ENCODE assay signal across 14 cellular contexts in the genomic region with DNA sequence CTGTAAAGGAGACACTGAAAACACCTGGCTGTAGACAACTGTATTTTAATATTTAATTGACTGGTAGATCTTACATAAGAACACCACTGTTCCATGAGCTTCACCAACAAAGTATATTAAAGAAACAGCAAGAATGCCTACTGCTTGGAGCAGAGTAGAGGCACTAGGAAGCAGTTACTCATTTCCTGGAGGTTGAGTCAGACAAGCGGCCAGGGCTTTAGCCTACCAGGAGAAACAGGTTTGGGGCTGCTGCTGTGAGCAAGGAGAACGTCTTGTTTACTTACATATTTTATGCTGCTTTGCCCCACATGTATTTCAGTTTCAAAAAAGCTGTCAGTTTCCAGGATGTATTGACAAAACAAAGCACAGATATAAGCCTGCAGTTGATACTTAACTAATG. TPM values are rescaled to one million over a fixed set of nuclear protein-coding genes. Genes with fewer than 3 reads are reported as not detected.
DNase-seq lines count a peak whose midpoint lies in the region; ATAC-seq and TF ChIP-seq lines count a peak whose summit lies in the region.
"Had no signal": no experiment of that assay in that cellular context is flagged by ENCODE, and none has a peak within 500 bp of the region (broad histone marks: within the 10 kb centered on the region; RNA-seq: fewer than 3 reads in every experiment).

No MANE protein-coding gene starts in this region.

- no peak overlapping the region for H3K18ac ChIP-seq in mesenchymal stem cell (ENCODE audit: low read depth in 1 of 2, low read length in 2 of 2)

- CTCF ChIA-PET in Calu3 (lab: Charles Lee), result interaction anchor here (0.6 kb wide), 1 partner anchor 542 kb away, joined by 5 read pairs; no protein-coding TSS in a partner anchor

- TF ChIP-seq CTCF in Calu3 (IDR thresholded peaks at IDR 0.05; ENCODE audit: unreplicated experiment) (no peak), astrocyte of the spinal cord (IDR thresholded peaks at IDR 0.05; ENCODE audit: low read depth, low read length) (no peak), GM13976 (IDR thresholded peaks at IDR 0.05; ENCODE audit: borderline replicate concordance, control extremely low read depth, extremely low read depth, insufficient read depth, missing control alignments) (no peak)

- H3K9me3 Mint-ChIP-seq in Calu3 (ENCODE audit: low read depth, unreplicated experiment), result no peaks in the 10 kb centered on the region
- H3K9me3 Mint-ChIP-seq: stimulated activated naive B cell treated with anti-CD40 and anti-IgM and Interleukin-4, amounts not matched to agents 10 μg/mL and 1 μg/mL and 100 μg/mL, for 72 hours had no signal

- no peak overlapping the region for H4K8ac ChIP-seq in mesenchymal stem cell (ENCODE audit: low read length)

- 0% methylated on average over 1 of the region's 2 CpGs for WGBS in mesenchymal stem cell

- no peak overlapping the region for H2BK12ac ChIP-seq in mesenchymal stem cell (ENCODE audit: low read length in 2 of 2)

- peaks cover 13% of the 10 kb centered on the region for H3K36me3 Mint-ChIP-seq in Calu3 (ENCODE audit: insufficient read depth, unreplicated experiment)

- peaks cover 16% of the 10 kb centered on the region for H3K79me1 ChIP-seq in mesenchymal stem cell (replicated peaks; ENCODE audit: low read length, poor library complexity, severe bottlenecking)

- in situ Hi-C loops in astrocyte of the spinal cord (cut with HindIII; ENCODE audit: low sequenced_read_pairs), result no loop called here
- in situ Hi-C loops in GM13976 (cut with MboI; ENCODE audit: low sequenced_read_pairs, unreplicated experiment), result no loop called here

- peak overlapping the region; percentile 76 for H3K9ac ChIP-seq in mesenchymal stem cell (ENCODE audit: low read length)

- H2BK5ac ChIP-seq in mesenchymal stem cell (ENCODE audit: low read depth, low read length, poor library complexity, severe bottlenecking), result no peak overlapping the region

- no peak overlapping the region for H3K4me2 ChIP-seq in mesenchymal stem cell (ENCODE audit: low read length, poor library complexity, severe bottlenecking)

- H3K36me3 ChIP-seq in mesenchymal stem cell (ENCODE audit: control insufficient read depth in 1 of 2, insufficient read depth in 2 of 2, low read depth in 1 of 2, low read length in 2 of 2), result peaks cover 20 to 77% of the 10 kb centered on the region in 2 experiments

- no peaks in the 10 kb centered on the region for H3K4me1 Mint-ChIP-seq in Calu3 (ENCODE audit: low read depth, unreplicated experiment)
- H3K4me1 Mint-ChIP-seq: stimulated activated naive B cell treated with anti-CD40 and anti-IgM and Interleukin-4, amounts not matched to agents 10 μg/mL and 1 μg/mL and 100 μg/mL, for 72 hours had no signal

- H3K23ac ChIP-seq in mesenchymal stem cell (ENCODE audit: low read length in 2 of 2), result no peak overlapping the region

- DNase-seq in Calu3, result peak; percentile 43
- DNase-seq in Kasumi-1 (lab: John Stamatoyannopoulos, UW), result peak; percentile 13 to 14
- peak; percentile 80 for DNase-seq in astrocyte of the spinal cord (ENCODE audit: low read depth, low spot score)
- peak; percentile 70 for DNase-seq in mesenchymal stem cell
- no peak for DNase-seq in substantia nigra (lab: John Stamatoyannopoulos, UW)
- DNase-seq in GM13976 (ENCODE audit: low spot score), result no peak
- no peak for DNase-seq in stimulated activated naive CD4-positive, alpha-beta T cell treated with Interleukin-2 at 50 U/mL for 16 hours (lab: John Stamatoyannopoulos, UW)
- DNase-seq: activated naive CD4-positive, alpha-beta T cell treated with Interleukin-2 at 50 U/mL for 16 hours; GF-D8; lower lobe of right lung; NCI-H510A treated with DMSO at 0.1 percent for 48 hours; spleen; stimulated activated naive B cell treated with anti-CD40 and anti-IgM and Interleukin-4, amounts not matched to agents 10 μg/mL and 1 μg/mL and 100 μg/mL, for 72 hours had no signal

- H3K27ac ChIP-seq in mesenchymal stem cell (ENCODE audit: low read length, poor library complexity, severe bottlenecking), result peak overlapping the region; percentile 5
- H3K27ac ChIP-seq in substantia nigra (ENCODE audit: low read depth, low read length, poor library complexity, severe bottlenecking), result no peak overlapping the region
- H3K27ac ChIP-seq: lower lobe of right lung, spleen had no signal

- no TSS peak for BruUV-seq in Calu3 (replicated peaks; lab: Mats Ljungman, UMichigan)

- no peak overlapping the region for H3K4ac ChIP-seq in mesenchymal stem cell (ENCODE audit: low read depth in 1 of 2, low read length in 2 of 2)

- H2BK120ac ChIP-seq in mesenchymal stem cell (ENCODE audit: low read depth, low read length), result no peak overlapping the region

- no peak overlapping the region for H3K4me3 Mint-ChIP-seq in Calu3 (ENCODE audit: low read depth, unreplicated experiment)
- H3K4me3 Mint-ChIP-seq: stimulated activated naive B cell treated with anti-CD40 and anti-IgM and Interleukin-4, amounts not matched to agents 10 μg/mL and 1 μg/mL and 100 μg/mL, for 72 hours had no signal

- H3K27me3 Mint-ChIP-seq in Calu3 (ENCODE audit: unreplicated experiment), result no peaks in the 10 kb centered on the region
- H3K27me3 Mint-ChIP-seq: stimulated activated naive B cell treated with anti-CD40 and anti-IgM and Interleukin-4, amounts not matched to agents 10 μg/mL and 1 μg/mL and 100 μg/mL, for 72 hours had no signal

- no peak overlapping the region for H2BK15ac ChIP-seq in mesenchymal stem cell (ENCODE audit: low read depth, poor library complexity, severe bottlenecking)

- intact Hi-C loops in Calu3 (cut with micrococcal nuclease; ENCODE audit: unreplicated experiment), result loop anchor here (5.0 kb wide), 1 partner anchor 108 kb away; no protein-coding TSS in a partner anchor

- ATAC-seq in HG03196 (IDR thresholded peaks at IDR 0.05; ENCODE audit: unreplicated experiment), result no peak
- ATAC-seq: lower lobe of right lung; stimulated activated naive B cell treated with anti-CD40 and anti-IgM and Interleukin-4, amounts not matched to agents 10 μg/mL and 1 μg/mL and 100 μg/mL, for 72 hours had no signal

- no peaks in the 10 kb centered on the region for H3K27me3 ChIP-seq in mesenchymal stem cell (ENCODE audit: control insufficient read depth in 1 of 2, insufficient read depth in 1 of 2, low read length in 2 of 2)
- H3K27me3 ChIP-seq: spleen had no signal

- H3K9me3 ChIP-seq in mesenchymal stem cell (ENCODE audit: control insufficient read depth, low read length), result no peaks in the 10 kb centered on the region
- H3K9me3 ChIP-seq: lower lobe of right lung, spleen had no signal

- H2AFZ ChIP-seq in mesenchymal stem cell (ENCODE audit: low read depth, low read length), result no peak overlapping the region

- no peak overlapping the region for H3K4me3 ChIP-seq in astrocyte of the spinal cord (ENCODE audit: low read depth, low read length)
- no peak overlapping the region for H3K4me3 ChIP-seq in mesenchymal stem cell (ENCODE audit: insufficient read depth in 1 of 2, low read depth in 1 of 2, low read length in 2 of 2)
- H3K4me3 ChIP-seq: lower lobe of right lung, spleen had no signal

- H2AK5ac ChIP-seq in mesenchymal stem cell (ENCODE audit: low read length, severe bottlenecking), result no peak overlapping the region

- H3K4me1 ChIP-seq in mesenchymal stem cell (ENCODE audit: control insufficient read depth, insufficient read depth, low read depth, low read length), result peaks cover 2% of the 10 kb centered on the region
- H3K4me1 ChIP-seq: lower lobe of right lung, spleen had no signal

- peak overlapping the region; percentile 54 for H3K27ac Mint-ChIP-seq in Calu3 (ENCODE audit: unreplicated experiment)
- H3K27ac Mint-ChIP-seq: stimulated activated naive B cell treated with anti-CD40 and anti-IgM and Interleukin-4, amounts not matched to agents 10 μg/mL and 1 μg/mL and 100 μg/mL, for 72 hours had no signal

- H3K14ac ChIP-seq in mesenchymal stem cell (ENCODE audit: low read length in 2 of 2), result no peak overlapping the region

- no peak overlapping the region for H4K91ac ChIP-seq in mesenchymal stem cell (ENCODE audit: low read length)

RNA-seq across cellular contexts. Expression of a gene that starts 33.4 kb away (rescaled TPM):
- 32.3 and 35.7 TPM in 2 replicates for total RNA-seq in Calu3 (2022)
- polyA plus RNA-seq in mesenchymal stem cell (2013, experiment 1 of 2), result 47.4 TPM
- 49.8 TPM for polyA plus RNA-seq in mesenchymal stem cell (2013, experiment 2 of 2)

RNA-seq across cellular contexts. Expression of a gene that starts 34.8 kb away (rescaled TPM):
- 39.9 and 44.1 TPM in 2 replicates for total RNA-seq in Calu3 (2022)
- 29.6 TPM for polyA plus RNA-seq in mesenchymal stem cell (2013, experiment 1 of 2)
- polyA plus RNA-seq in mesenchymal stem cell (2013, experiment 2 of 2), result 31.5 TPM

RNA-seq across cellular contexts. Expression of a gene that starts 45.7 kb away (rescaled TPM):
- total RNA-seq in Calu3 (2022), result 1.7 and 1.8 TPM in 2 replicates
- polyA plus RNA-seq in mesenchymal stem cell (2013, experiment 1 of 2), result 4.9 TPM
- 5.0 TPM for polyA plus RNA-seq in mesenchymal stem cell (2013, experiment 2 of 2)

Comparison
In these comparisons a context has a peak if more than half of its experiments do, and no peak if none do; other contexts are left out.
1. DNase-seq: peak in Calu3 (single experiment), Kasumi-1 (2 of 2), astrocyte of the spinal cord (single experiment) and mesenchymal stem cell (single experiment); none in substantia nigra (0 of 49), GM13976 (single experiment) and stimulated activated naive CD4-positive, alpha-beta T cell treated with Interleukin-2 at 50 U/mL for 16 hours (single experiment).